In the genomic region with DNA sequence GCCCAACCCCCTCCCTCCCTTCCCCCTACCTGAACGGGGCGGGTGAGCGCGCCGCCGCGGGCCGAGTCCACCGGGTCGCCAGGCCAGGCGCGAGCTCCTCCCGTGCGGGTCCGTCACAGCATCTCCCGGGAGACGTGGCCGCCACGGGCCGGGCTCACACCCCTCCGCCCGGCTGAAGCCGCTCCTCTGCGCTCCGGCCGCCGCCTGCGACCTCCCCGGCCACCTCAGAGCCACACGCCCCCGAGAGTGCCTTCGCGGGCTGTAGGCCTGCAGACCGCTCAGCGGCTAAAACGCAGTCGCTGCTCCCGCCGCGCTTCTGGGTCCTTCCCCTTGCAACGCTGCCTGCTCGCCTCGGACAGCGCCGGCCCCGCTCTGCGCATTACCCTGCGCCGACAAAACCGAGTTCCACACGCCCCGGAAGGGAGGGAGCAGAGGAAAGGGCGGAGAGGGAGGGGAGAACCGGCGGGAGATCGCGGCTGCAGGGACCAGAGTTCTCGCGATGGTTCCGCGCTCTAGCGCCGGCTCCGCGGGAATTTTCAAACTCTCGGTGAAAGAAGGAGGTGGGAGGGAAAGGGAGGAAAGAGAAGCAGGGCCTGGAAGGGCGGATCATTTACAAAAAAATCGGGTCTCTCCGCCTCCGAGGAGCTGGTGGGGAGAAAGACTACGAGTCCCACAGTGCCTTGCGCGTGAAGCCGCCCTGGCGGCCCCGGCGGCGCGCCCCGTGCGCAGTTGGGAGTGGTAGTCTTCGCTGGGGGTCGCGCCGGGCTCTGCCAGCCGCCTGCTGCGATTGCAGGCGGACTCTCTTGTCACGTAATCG, we compare ENCODE assay signal across 1 cellular context.
A peak's percentile ranks its signal among the peaks of the same experiment; 100 is the strongest.
TF ChIP-seq lines count a peak whose summit lies in the region.

A gene with protein sequence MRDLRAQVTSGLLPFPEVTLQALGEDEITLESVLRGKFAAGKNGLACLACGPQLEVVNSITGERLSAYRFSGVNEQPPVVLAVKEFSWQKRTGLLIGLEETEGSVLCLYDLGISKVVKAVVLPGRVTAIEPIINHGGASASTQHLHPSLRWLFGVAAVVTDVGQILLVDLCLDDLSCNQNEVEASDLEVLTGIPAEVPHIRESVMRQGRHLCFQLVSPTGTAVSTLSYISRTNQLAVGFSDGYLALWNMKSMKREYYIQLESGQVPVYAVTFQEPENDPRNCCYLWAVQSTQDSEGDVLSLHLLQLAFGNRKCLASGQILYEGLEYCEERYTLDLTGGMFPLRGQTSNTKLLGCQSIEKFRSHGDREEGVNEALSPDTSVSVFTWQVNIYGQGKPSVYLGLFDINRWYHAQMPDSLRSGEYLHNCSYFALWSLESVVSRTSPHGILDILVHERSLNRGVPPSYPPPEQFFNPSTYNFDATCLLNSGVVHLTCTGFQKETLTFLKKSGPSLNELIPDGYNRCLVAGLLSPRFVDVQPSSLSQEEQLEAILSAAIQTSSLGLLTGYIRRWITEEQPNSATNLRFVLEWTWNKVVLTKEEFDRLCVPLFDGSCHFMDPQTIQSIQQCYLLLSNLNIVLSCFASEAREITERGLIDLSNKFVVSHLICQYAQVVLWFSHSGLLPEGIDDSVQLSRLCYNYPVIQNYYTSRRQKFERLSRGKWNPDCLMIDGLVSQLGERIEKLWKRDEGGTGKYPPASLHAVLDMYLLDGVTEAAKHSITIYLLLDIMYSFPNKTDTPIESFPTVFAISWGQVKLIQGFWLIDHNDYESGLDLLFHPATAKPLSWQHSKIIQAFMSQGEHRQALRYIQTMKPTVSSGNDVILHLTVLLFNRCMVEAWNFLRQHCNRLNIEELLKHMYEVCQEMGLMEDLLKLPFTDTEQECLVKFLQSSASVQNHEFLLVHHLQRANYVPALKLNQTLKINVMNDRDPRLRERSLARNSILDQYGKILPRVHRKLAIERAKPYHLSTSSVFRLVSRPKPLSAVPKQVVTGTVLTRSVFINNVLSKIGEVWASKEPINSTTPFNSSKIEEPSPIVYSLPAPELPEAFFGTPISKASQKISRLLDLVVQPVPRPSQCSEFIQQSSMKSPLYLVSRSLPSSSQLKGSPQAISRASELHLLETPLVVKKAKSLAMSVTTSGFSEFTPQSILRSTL (N-terminal part only) (minus strand): TSS at position 400 of the 817 bp plus-strand sequence. CDS start 13,578 bp downstream, outside the sequence.

TF ChIP-seq in K562, 482 proteins besides CTCF, POLR2A, EP300 and RAD21 (continued from another document and continues in another):
- TF ChIP-seq, protein P1, sequence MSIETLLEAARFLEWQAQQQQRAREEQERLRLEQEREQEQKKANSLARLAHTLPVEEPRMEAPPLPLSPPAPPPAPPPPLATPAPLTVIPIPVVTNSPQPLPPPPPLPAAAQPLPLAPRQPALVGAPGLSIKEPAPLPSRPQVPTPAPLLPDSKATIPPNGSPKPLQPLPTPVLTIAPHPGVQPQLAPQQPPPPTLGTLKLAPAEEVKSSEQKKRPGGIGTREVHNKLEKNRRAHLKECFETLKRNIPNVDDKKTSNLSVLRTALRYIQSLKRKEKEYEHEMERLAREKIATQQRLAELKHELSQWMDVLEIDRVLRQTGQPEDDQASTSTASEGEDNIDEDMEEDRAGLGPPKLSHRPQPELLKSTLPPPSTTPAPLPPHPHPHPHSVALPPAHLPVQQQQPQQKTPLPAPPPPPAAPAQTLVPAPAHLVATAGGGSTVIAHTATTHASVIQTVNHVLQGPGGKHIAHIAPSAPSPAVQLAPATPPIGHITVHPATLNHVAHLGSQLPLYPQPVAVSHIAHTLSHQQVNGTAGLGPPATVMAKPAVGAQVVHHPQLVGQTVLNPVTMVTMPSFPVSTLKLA (conservative IDR thresholded peaks at IDR 0.05) = peak; percentile 60 to 71; a peak in 2 of 4 replicates
- TF ChIP-seq TAF15 (IDR thresholded peaks at IDR 0.05; ENCODE audit: low read depth, low read length) = no peak
- no peak for TF ChIP-seq HSF4 (CRISPR knock-in tag; IDR thresholded peaks at IDR 0.05; ENCODE audit: borderline replicate concordance)
- no peak for TF ChIP-seq MYNN (IDR thresholded peaks at IDR 0.05)
- no peak for TF ChIP-seq MYNN (CRISPR knock-in tag; IDR thresholded peaks at IDR 0.05)
- peak; percentile 13 for TF ChIP-seq SMAD1 (IDR thresholded peaks at IDR 0.05; ENCODE audit: low read depth, low read length, partially characterized antibody)
- TF ChIP-seq FOXP1 (CRISPR knock-in tag; IDR thresholded peaks at IDR 0.05) = peak; percentile 93
- TF ChIP-seq RAD51 (IDR thresholded peaks at IDR 0.05; ENCODE audit: borderline replicate concordance, low read depth) = no peak
- TF ChIP-seq MYBL2 (IDR thresholded peaks at IDR 0.05; ENCODE audit: low read depth) = no peak; the same call in 1 of the 2 replicates
- TF ChIP-seq MYBL2 (CRISPR knock-in tag; IDR thresholded peaks at IDR 0.05; ENCODE audit: borderline replicate concordance) = no peak
- TF ChIP-seq, protein P2, sequence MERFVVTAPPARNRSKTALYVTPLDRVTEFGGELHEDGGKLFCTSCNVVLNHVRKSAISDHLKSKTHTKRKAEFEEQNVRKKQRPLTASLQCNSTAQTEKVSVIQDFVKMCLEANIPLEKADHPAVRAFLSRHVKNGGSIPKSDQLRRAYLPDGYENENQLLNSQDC (CRISPR knock-in tag; IDR thresholded peaks at IDR 0.05) = no peak; the same call in 1 of the 2 replicates
- peak; percentile 66; the same call in 1 of the 2 replicates for TF ChIP-seq ZSCAN29 (IDR thresholded peaks at IDR 0.05)
- TF ChIP-seq OTX1 (CRISPR knock-in tag; IDR thresholded peaks at IDR 0.05) = 0 out of 2 replicates have a peak, but pooled peaks have one; percentile 49
- TF ChIP-seq FIP1L1 (IDR thresholded peaks at IDR 0.05; ENCODE audit: low read depth, low read length, poor library complexity, severe bottlenecking) = peak; percentile 97
- TF ChIP-seq, protein P3, sequence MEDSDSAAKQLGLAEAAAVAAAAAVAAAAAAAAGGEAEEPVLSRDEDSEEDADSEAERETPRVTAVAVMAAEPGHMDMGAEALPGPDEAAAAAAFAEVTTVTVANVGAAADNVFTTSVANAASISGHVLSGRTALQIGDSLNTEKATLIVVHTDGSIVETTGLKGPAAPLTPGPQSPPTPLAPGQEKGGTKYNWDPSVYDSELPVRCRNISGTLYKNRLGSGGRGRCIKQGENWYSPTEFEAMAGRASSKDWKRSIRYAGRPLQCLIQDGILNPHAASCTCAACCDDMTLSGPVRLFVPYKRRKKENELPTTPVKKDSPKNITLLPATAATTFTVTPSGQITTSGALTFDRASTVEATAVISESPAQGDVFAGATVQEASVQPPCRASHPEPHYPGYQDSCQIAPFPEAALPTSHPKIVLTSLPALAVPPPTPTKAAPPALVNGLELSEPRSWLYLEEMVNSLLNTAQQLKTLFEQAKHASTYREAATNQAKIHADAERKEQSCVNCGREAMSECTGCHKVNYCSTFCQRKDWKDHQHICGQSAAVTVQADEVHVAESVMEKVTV (CRISPR knock-in tag; IDR thresholded peaks at IDR 0.05) = no peak
- peak in 1 of 2 experiments; percentile 94; a peak in 2 of 4 replicates for TF ChIP-seq SIN3A (IDR thresholded peaks at IDR 0.05; ENCODE audit: borderline replicate concordance in 2 of 2, control insufficient read depth in 1 of 2, low read depth in 2 of 2, low read length in 2 of 2)
- no peak for TF ChIP-seq ZNF253 (CRISPR knock-in tag; conservative IDR thresholded peaks at IDR 0.05)
- peak; percentile 91 for TF ChIP-seq ETV5 (CRISPR knock-in tag; IDR thresholded peaks at IDR 0.05; ENCODE audit: low read depth)
- TF ChIP-seq POLR2B (IDR thresholded peaks at IDR 0.05; ENCODE audit: low read depth, partially characterized antibody) = peak; percentile 97
- TF ChIP-seq, protein P4, sequence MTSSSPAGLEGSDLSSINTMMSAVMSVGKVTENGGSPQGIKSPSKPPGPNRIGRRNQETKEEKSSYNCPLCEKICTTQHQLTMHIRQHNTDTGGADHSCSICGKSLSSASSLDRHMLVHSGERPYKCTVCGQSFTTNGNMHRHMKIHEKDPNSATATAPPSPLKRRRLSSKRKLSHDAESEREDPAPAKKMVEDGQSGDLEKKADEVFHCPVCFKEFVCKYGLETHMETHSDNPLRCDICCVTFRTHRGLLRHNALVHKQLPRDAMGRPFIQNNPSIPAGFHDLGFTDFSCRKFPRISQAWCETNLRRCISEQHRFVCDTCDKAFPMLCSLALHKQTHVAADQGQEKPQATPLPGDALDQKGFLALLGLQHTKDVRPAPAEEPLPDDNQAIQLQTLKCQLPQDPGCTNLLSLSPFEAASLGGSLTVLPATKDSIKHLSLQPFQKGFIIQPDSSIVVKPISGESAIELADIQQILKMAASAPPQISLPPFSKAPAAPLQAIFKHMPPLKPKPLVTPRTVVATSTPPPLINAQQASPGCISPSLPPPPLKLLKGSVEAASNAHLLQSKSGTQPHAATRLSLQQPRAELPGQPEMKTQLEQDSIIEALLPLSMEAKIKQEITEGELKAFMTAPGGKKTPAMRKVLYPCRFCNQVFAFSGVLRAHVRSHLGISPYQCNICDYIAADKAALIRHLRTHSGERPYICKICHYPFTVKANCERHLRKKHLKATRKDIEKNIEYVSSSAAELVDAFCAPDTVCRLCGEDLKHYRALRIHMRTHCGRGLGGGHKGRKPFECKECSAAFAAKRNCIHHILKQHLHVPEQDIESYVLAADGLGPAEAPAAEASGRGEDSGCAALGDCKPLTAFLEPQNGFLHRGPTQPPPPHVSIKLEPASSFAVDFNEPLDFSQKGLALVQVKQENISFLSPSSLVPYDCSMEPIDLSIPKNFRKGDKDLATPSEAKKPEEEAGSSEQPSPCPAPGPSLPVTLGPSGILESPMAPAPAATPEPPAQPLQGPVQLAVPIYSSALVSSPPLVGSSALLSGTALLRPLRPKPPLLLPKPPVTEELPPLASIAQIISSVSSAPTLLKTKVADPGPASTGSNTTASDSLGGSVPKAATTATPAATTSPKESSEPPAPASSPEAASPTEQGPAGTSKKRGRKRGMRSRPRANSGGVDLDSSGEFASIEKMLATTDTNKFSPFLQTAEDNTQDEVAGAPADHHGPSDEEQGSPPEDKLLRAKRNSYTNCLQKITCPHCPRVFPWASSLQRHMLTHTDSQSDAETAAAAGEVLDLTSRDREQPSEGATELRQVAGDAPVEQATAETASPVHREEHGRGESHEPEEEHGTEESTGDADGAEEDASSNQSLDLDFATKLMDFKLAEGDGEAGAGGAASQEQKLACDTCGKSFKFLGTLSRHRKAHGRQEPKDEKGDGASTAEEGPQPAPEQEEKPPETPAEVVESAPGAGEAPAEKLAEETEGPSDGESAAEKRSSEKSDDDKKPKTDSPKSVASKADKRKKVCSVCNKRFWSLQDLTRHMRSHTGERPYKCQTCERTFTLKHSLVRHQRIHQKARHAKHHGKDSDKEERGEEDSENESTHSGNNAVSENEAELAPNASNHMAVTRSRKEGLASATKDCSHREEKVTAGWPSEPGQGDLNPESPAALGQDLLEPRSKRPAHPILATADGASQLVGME (CRISPR knock-in tag; IDR thresholded peaks at IDR 0.05) = peak; percentile 75; the same call in 1 of the 2 replicates
- 0 out of 2 replicates have a peak, but pooled peaks have one; percentile 27 for TF ChIP-seq TARDBP (IDR thresholded peaks at IDR 0.05)
- TF ChIP-seq SREBF1 (IDR thresholded peaks at IDR 0.05; ENCODE audit: borderline replicate concordance, low read depth, low read length) = no peak
- no peak for TF ChIP-seq TEAD2 (tag; IDR thresholded peaks at IDR 0.05)
- TF ChIP-seq MAZ (CRISPR knock-in tag; conservative IDR thresholded peaks at IDR 0.05 in 1 of 2, IDR thresholded peaks at IDR 0.05 in 1 of 2) = peak; percentile 95 to 98
- TF ChIP-seq, protein P5, sequence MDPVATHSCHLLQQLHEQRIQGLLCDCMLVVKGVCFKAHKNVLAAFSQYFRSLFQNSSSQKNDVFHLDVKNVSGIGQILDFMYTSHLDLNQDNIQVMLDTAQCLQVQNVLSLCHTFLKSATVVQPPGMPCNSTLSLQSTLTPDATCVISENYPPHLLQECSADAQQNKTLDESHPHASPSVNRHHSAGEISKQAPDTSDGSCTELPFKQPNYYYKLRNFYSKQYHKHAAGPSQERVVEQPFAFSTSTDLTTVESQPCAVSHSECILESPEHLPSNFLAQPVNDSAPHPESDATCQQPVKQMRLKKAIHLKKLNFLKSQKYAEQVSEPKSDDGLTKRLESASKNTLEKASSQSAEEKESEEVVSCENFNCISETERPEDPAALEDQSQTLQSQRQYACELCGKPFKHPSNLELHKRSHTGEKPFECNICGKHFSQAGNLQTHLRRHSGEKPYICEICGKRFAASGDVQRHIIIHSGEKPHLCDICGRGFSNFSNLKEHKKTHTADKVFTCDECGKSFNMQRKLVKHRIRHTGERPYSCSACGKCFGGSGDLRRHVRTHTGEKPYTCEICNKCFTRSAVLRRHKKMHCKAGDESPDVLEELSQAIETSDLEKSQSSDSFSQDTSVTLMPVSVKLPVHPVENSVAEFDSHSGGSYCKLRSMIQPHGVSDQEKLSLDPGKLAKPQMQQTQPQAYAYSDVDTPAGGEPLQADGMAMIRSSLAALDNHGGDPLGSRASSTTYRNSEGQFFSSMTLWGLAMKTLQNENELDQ (CRISPR knock-in tag; IDR thresholded peaks at IDR 0.05; ENCODE audit: borderline replicate concordance) = no peak
- peak in 1 of 2 experiments; percentile 92; a peak in 2 of 4 replicates for TF ChIP-seq HDAC1 (IDR thresholded peaks at IDR 0.05)
- peak; percentile 94 for TF ChIP-seq SP1 (CRISPR knock-in tag; IDR thresholded peaks at IDR 0.05)
- peak; percentile 35; the same call in 1 of the 2 replicates for TF ChIP-seq ZBED1 (IDR thresholded peaks at IDR 0.05)
- TF ChIP-seq ASH1L (IDR thresholded peaks at IDR 0.05; ENCODE audit: borderline replicate concordance, low read depth, partially characterized antibody) = no peak
- no peak for TF ChIP-seq MCM5 (IDR thresholded peaks at IDR 0.05; ENCODE audit: low read depth)
- TF ChIP-seq MTA1 (IDR thresholded peaks at IDR 0.05; ENCODE audit: borderline replicate concordance) = peak; percentile 85
- TF ChIP-seq, protein P6, sequence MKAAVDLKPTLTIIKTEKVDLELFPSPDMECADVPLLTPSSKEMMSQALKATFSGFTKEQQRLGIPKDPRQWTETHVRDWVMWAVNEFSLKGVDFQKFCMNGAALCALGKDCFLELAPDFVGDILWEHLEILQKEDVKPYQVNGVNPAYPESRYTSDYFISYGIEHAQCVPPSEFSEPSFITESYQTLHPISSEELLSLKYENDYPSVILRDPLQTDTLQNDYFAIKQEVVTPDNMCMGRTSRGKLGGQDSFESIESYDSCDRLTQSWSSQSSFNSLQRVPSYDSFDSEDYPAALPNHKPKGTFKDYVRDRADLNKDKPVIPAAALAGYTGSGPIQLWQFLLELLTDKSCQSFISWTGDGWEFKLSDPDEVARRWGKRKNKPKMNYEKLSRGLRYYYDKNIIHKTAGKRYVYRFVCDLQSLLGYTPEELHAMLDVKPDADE (conservative IDR thresholded peaks at IDR 0.05; ENCODE audit: control insufficient read depth, low read depth, low read length) = peak; percentile 99
